Comparison of ENCODE assay signal across 8 cellular contexts in the genomic region with DNA sequence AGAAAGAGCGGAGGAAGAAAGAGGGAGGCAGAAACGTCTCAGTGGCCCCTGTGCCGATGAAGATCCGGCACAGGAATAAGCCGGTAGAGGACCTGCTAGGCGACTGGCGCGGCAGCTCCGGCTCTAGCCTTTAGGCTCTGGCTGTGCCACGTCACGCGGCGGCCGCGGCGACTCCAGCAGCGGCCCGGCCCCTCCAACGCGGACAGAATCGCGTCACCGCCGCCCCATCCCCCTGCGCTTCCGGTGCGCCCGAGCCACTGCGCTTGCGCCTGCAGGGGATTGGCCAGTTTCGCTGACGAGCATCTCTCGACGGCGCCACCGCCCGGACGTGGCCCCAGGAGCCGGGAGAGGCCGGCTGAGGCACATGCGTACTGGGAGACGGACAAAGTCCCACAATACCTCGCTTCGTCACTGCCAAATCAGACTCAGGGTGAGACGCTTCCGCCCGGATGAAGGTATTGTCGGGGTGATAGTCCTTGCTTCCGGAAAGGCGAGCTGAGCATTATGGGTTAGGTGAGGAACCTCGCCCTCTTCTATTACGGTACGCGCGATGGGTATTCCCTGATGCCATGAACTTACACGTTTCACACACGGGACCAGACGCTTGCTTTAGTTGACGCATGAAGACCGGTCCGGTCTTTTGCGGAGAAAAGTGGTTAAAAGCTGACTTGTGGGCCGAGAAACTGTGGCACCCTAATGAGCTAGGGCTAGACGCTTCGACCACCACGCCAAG. TPM values are rescaled to one million over a fixed set of nuclear protein-coding genes. Genes with fewer than 3 reads are reported as not detected.
DNase-seq lines count a peak whose midpoint lies in the region; ATAC-seq and TF ChIP-seq lines count a peak whose summit lies in the region.

ARF4 (minus strand) TSS at position 105 of the 733 bp plus-strand sequence. CDS start 204 bp downstream, outside the sequence.

- peaks cover 12% of the 10 kb centered on the region for H3K36me3 Mint-ChIP-seq in activated T-cell treated with anti-CD3 and anti-CD28 coated beads, Interleukin-2, amount 50 U/mL, for 4 hours (ENCODE audit: insufficient read depth)

- in situ Hi-C loops in Panc1 (cut with HindIII; ENCODE audit: low pct_unique_long_range_greater_than_20kb, low sequenced_read_pairs), result no loop called here

- H3K36me3 ChIP-seq in Panc1 (ENCODE audit: control insufficient read depth, insufficient read depth, low read length) (peaks cover 13% of the 10 kb centered on the region), mucosa of rectum (ENCODE audit: control insufficient read depth in 2 of 2, insufficient read depth in 2 of 2, low read length in 2 of 2) (peaks cover 3% of the 10 kb centered on the region in 2 donors)

- peak; percentile 94 for ATAC-seq in GM21723 (IDR thresholded peaks at IDR 0.05; ENCODE audit: unreplicated experiment)
- peak; percentile 96 for ATAC-seq in Panc1
- peak; percentile 89 to 95 for ATAC-seq in activated T-cell treated with anti-CD3 and anti-CD28 coated beads, Interleukin-2, amount 50 U/mL, for 4 hours

- CTCF ChIA-PET in Panc1 (lab: Charles Lee), result interaction anchor here (0.6 kb wide), 1 partner anchor 489 kb away, joined by 15 read pairs; no protein-coding TSS in a partner anchor

- peak within 1 kb of the TSS; percentile 97 for H3K27ac ChIP-seq in Panc1 (ENCODE audit: low read length)
- peak within 1 kb of the TSS; percentile 99 to 100 for H3K27ac ChIP-seq in mucosa of rectum (ENCODE audit: low read depth in 2 of 2, low read length in 2 of 2)

- H3K27me3 ChIP-seq in Panc1 (ENCODE audit: control insufficient read depth, insufficient read depth, low read length) (no peaks in the 10 kb centered on the region), mucosa of rectum (ENCODE audit: control insufficient read depth in 2 of 2, insufficient read depth in 2 of 2, low read length in 2 of 2) (no peaks in the 10 kb centered on the region)

- peak; percentile 99 for TF ChIP-seq POLR2A in erythroblast (IDR thresholded peaks at IDR 0.05; ENCODE audit: low read length)

- peak; percentile 94 for DNase-seq in DMS79 (lab: John Stamatoyannopoulos, UW)
- peak; percentile 99 for DNase-seq in KG1 (lab: John Stamatoyannopoulos, UW)
- DNase-seq in Panc1 (ENCODE audit: low read depth, low spot score), result peak; percentile 94
- DNase-seq in activated T-cell treated with anti-CD3 and anti-CD28 coated beads, Interleukin-2, amount 50 U/mL, for 4 hours, result peak; percentile 98
- peak; percentile 100 for DNase-seq in erythroblast (lab: John Stamatoyannopoulos, UW)
- peak; percentile 99 for DNase-seq in stimulated activated CD8-positive, alpha-beta memory T cell treated with anti-CD3 and anti-CD28 coated beads, Interleukin-4, amount 100 ng/mL, for 48 hours

- H3K4me3 ChIP-seq in Panc1 (ENCODE audit: low read depth in 2 of 2, low read length in 2 of 2) (peak within 1 kb of the TSS; percentile 94 to 96), mucosa of rectum (ENCODE audit: low read length in 2 of 2) (peak within 1 kb of the TSS; percentile 98 to 100)

- H3K9me3 ChIP-seq in Panc1 (ENCODE audit: control insufficient read depth, insufficient read depth, low read depth, low read length) (no peaks in the 10 kb centered on the region), mucosa of rectum (ENCODE audit: control insufficient read depth in 2 of 2, low read length in 2 of 2) (no peaks in the 10 kb centered on the region)

- H3K4me3 Mint-ChIP-seq in activated T-cell treated with anti-CD3 and anti-CD28 coated beads, Interleukin-2, amount 50 U/mL, for 4 hours, result peak within 1 kb of the TSS; percentile 96

- BruUV-seq in Panc1 (replicated peaks; lab: Mats Ljungman, UMichigan), result no TSS peak

- peak within 1 kb of the TSS; percentile 99 to 100 for H3K9ac ChIP-seq in mucosa of rectum (ENCODE audit: low read depth in 1 of 2, low read length in 2 of 2)

- no peaks in the 10 kb centered on the region for H3K9me3 Mint-ChIP-seq in activated T-cell treated with anti-CD3 and anti-CD28 coated beads, Interleukin-2, amount 50 U/mL, for 4 hours

- peaks cover 46% of the 10 kb centered on the region for H3K4me1 Mint-ChIP-seq in activated T-cell treated with anti-CD3 and anti-CD28 coated beads, Interleukin-2, amount 50 U/mL, for 4 hours (ENCODE audit: low read depth)

- TF ChIP-seq CTCF in Panc1 (IDR thresholded peaks at IDR 0.05), result no peak

- H3K4me1 ChIP-seq in Panc1 (ENCODE audit: control insufficient read depth, insufficient read depth, low read length) (peaks cover 11% of the 10 kb centered on the region), mucosa of rectum (ENCODE audit: control insufficient read depth in 2 of 2, insufficient read depth in 2 of 2, low read length in 2 of 2) (peaks cover 3 to 19% of the 10 kb centered on the region in 2 donors)

- H3K27me3 Mint-ChIP-seq in activated T-cell treated with anti-CD3 and anti-CD28 coated beads, Interleukin-2, amount 50 U/mL, for 4 hours (ENCODE audit: low read depth), result no peaks in the 10 kb centered on the region

- intact Hi-C loops in Panc1 (cut with micrococcal nuclease; ENCODE audit: unreplicated experiment), result no loop called here

- POLR2A ChIA-PET in Panc1 (lab: Charles Lee), result interaction anchor here (0.5 to 0.7 kb wide), 2 partner anchors 368 to 432 kb away, joined by 3 to 4 read pairs; no protein-coding TSS in a partner anchor

RNA-seq across cellular contexts. Expression of gene ARF4, which starts in this region (rescaled TPM):
- total RNA-seq in Panc1 (2021; ENCODE audit: unreplicated experiment), result 126 TPM
- 140 TPM for polyA plus RNA-seq in Panc1 (2012; ENCODE audit: insufficient read length)
- 10 to 100 TPM; 86.6 to 97.7 (median 92.3) TPM for total RNA-seq in activated T-cell treated with anti-CD3 and anti-CD28 coated beads, Interleukin-2, amount 50 U/mL, for 4 hours

Comparison
In these comparisons a context has a peak if more than half of its experiments do, and no peak if none do; other contexts are left out.
1. Peak in every context shown above with its lines: DNase-seq, ATAC-seq, H3K4me3 ChIP-seq and H3K27ac ChIP-seq.